Comparison of ENCODE assay signal across 29 cellular contexts in the genomic region with DNA sequence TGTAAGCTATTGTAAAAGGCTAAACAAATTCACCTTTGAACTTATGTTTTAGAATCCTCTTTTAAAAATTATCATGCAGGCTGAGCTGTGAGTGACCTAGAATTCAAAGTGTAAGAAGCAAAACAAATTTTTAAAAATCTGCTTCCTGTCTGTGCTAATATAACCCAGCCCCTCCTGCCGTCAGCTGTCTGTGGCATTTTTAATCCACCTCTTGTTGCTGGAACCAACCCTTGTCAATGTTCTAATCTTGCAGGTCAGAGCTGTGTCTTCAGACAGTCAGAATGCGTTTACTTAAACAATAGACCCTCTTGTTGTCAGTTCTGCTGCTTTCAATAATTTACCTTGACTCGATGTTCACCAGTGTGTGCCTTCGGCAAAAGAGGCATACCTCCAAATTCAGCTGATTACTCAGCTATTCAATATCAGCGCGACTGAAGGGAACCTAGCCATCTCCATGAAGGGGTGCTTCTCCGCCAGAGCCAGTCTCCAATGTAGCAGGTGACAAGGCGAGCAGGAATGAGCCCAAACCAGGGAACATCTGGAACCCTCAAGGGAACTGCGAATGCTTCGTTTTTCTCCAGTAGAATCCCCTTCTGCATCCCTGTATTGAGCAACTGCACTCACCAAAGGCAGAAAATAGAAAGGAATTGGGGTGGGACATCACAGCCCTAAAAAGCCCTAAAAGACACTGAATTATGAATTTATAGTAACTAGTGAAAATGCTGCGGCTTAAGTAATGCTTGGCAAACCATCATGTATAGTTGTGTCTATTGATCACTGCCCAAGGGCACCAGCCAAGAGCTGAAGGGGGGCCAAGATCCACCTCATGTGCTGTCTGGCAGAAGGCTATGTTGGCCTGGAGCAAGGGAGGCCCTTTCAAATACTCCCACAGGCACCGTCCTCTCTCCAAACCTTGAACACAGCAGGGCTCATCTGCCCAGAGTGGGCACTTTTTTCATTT.
DNase-seq lines count a peak whose midpoint lies in the region; ATAC-seq and TF ChIP-seq lines count a peak whose summit lies in the region.
"Had no signal": no experiment of that assay in that cellular context is flagged by ENCODE, and none has a peak within 500 bp of the region (broad histone marks: within the 10 kb centered on the region; RNA-seq: fewer than 3 reads in every experiment).

No MANE protein-coding gene starts in this region.

- H3K4me1 Mint-ChIP-seq in Calu3 (ENCODE audit: low read depth, unreplicated experiment) = peaks cover 20% of the 10 kb centered on the region
- H3K4me1 Mint-ChIP-seq: activated naive CD8-positive, alpha-beta T cell treated with anti-CD3 and anti-CD28 coated beads for 36 hours; B cell; CD8-positive, alpha-beta memory T cell; central memory CD8-positive, alpha-beta T cell; immature natural killer cell had no signal

- no peak for TF ChIP-seq EP300 in upper lobe of left lung (IDR thresholded peaks at IDR 0.05)

- H3K36me3 Mint-ChIP-seq in Calu3 (ENCODE audit: insufficient read depth, unreplicated experiment) = no peaks in the 10 kb centered on the region
- H3K36me3 Mint-ChIP-seq: activated naive CD8-positive, alpha-beta T cell treated with anti-CD3 and anti-CD28 coated beads for 36 hours; CD8-positive, alpha-beta memory T cell; immature natural killer cell; natural killer cell treated with Interleukin-12 subunit alpha and Interleukin-12 subunit beta and Interleukin-15 and Interleukin-18, amount 100 ng/mL, for 72 hours had no signal

- no peaks in the 10 kb centered on the region for H3K27me3 ChIP-seq in SJCRH30
- H3K27me3 ChIP-seq in mesenchymal stem cell (ENCODE audit: control insufficient read depth in 1 of 2, insufficient read depth in 1 of 2, low read length in 2 of 2) = peaks cover 0 to 33% of the 10 kb centered on the region in 2 experiments
- no peaks in the 10 kb centered on the region for H3K27me3 ChIP-seq in brain microvascular endothelial cell (replicated peaks)
- H3K27me3 ChIP-seq in lower lobe of right lung (ENCODE audit: low read depth) = no peaks in the 10 kb centered on the region
- H3K27me3 ChIP-seq in upper lobe of left lung = no peaks in the 10 kb centered on the region
- H3K27me3 ChIP-seq: ascending aorta, ovary had no signal

- intact Hi-C loops in Calu3 (cut with micrococcal nuclease; ENCODE audit: unreplicated experiment) (loop anchor here (5.0 kb wide), 1 partner anchor 66 kb away; no protein-coding TSS in a partner anchor), lower lobe of right lung (cut with DNase I) (no loop called here)

- peak overlapping the region; percentile 90 for H2BK15ac ChIP-seq in mesenchymal stem cell (ENCODE audit: low read depth, poor library complexity, severe bottlenecking)

- no peak overlapping the region for H3K4me2 ChIP-seq in mesenchymal stem cell (ENCODE audit: low read length, poor library complexity, severe bottlenecking)

- TF ChIP-seq CTCF in Calu3 (IDR thresholded peaks at IDR 0.05; ENCODE audit: unreplicated experiment) (no peak), brain microvascular endothelial cell (IDR thresholded peaks at IDR 0.05; ENCODE audit: low read depth, low read length, missing control alignments) (no peak), lower lobe of right lung (IDR thresholded peaks at IDR 0.05) (no peak), upper lobe of left lung (IDR thresholded peaks at IDR 0.05) (no peak)

- H3K27ac Mint-ChIP-seq in Calu3 (ENCODE audit: unreplicated experiment) = no peak overlapping the region
- H3K27ac Mint-ChIP-seq: activated CD8-positive, alpha-beta T cell treated with anti-CD3 and anti-CD28 coated beads, Interleukin-2, amount 10 ng/mL, durations not matched to agents 7 days and 5 days; activated naive CD8-positive, alpha-beta T cell treated with anti-CD3 and anti-CD28 coated beads for 36 hours; B cell; CD8-positive, alpha-beta memory T cell; immature natural killer cell; natural killer cell treated with Interleukin-12 subunit alpha and Interleukin-12 subunit beta and Interleukin-15 and Interleukin-18, amount 100 ng/mL, for 72 hours; stimulated activated naive CD8-positive, alpha-beta T cell treated with anti-CD3 and anti-CD28 coated beads, Interleukin-15, Interleukin-2, amounts not matched to agents 100 ng/mL and 50 ng/mL, for 24 hours had no signal

- H3K4me3 Mint-ChIP-seq in Calu3 (ENCODE audit: low read depth, unreplicated experiment) = peak overlapping the region; percentile 41
- H3K4me3 Mint-ChIP-seq: activated CD8-positive, alpha-beta T cell treated with anti-CD3 and anti-CD28 coated beads, Interleukin-2, amount 10 ng/mL, durations not matched to agents 7 days and 5 days; activated naive CD8-positive, alpha-beta T cell treated with anti-CD3 and anti-CD28 coated beads for 36 hours; B cell; CD8-positive, alpha-beta memory T cell; central memory CD8-positive, alpha-beta T cell; immature natural killer cell; natural killer cell treated with Interleukin-12 subunit alpha and Interleukin-12 subunit beta and Interleukin-15 and Interleukin-18, amount 100 ng/mL, for 72 hours; stimulated activated naive CD8-positive, alpha-beta T cell treated with anti-CD3 and anti-CD28 coated beads, Interleukin-15, Interleukin-2, amounts not matched to agents 100 ng/mL and 50 ng/mL, for 24 hours had no signal

- peaks cover 6% of the 10 kb centered on the region for H3K27me3 Mint-ChIP-seq in Calu3 (ENCODE audit: unreplicated experiment)

- in situ Hi-C loops in brain microvascular endothelial cell (cut with HindIII; ENCODE audit: low pct_ligation_motif_present, low sequenced_read_pairs) = no loop called here

- H3K4me3 ChIP-seq in SJCRH30 = peak overlapping the region; percentile 26
- H3K4me3 ChIP-seq in mesenchymal stem cell (ENCODE audit: insufficient read depth in 1 of 2, low read depth in 1 of 2, low read length in 2 of 2) = no peak overlapping the region
- H3K4me3 ChIP-seq in brain microvascular endothelial cell (ENCODE audit: low read depth, low read length) = no peak overlapping the region
- no peak overlapping the region for H3K4me3 ChIP-seq in lower lobe of right lung
- no peak overlapping the region for H3K4me3 ChIP-seq in upper lobe of left lung
- H3K4me3 ChIP-seq: left ventricle myocardium inferior, ovary had no signal

- H4K91ac ChIP-seq in mesenchymal stem cell (ENCODE audit: low read length) = peak overlapping the region; percentile 34

- 90% methylated on average over 12 of the region's 12 CpGs for WGBS in mesenchymal stem cell
- 80 to 87% methylated on average over 12 of the region's 12 CpGs for WGBS in upper lobe of left lung, 2 donors

- DNase-seq in Calu3 (peak; percentile 13), SJCRH30 (peak; percentile 57 to 72), mesenchymal stem cell (no peak), retina (peak; percentile 19), brain microvascular endothelial cell (no peak), lower lobe of right lung (no peak), upper lobe of left lung (no peak)
- no peak for DNase-seq in stimulated activated CD4-positive, alpha-beta T cell treated with anti-CD3 and anti-CD28 coated beads, Interleukin-1b, Interleukin-23, amount 100 ng/mL, for 48 hours
- DNase-seq: activated CD4-positive, alpha-beta T cell treated with anti-CD3 and anti-CD28 coated beads for 1 hour; activated CD8-positive, alpha-beta T cell treated with anti-CD3 and anti-CD28 coated beads, Interleukin-2, amount 10 ng/mL, durations not matched to agents 7 days and 5 days; activated naive CD8-positive, alpha-beta T cell treated with anti-CD3 and anti-CD28 coated beads for 36 hours; CD8-positive, alpha-beta memory T cell; DMS153; H7; hypothalamus; immature natural killer cell; left ventricle myocardium inferior; NCI-H1417; NCI-H2107; OCI-M1; ovary; right cardiac atrium; T-helper 2 cell had no signal

- no peak overlapping the region for H4K8ac ChIP-seq in mesenchymal stem cell (ENCODE audit: low read length)

- peak overlapping the region; percentile 50 for H3K27ac ChIP-seq in SJCRH30
- H3K27ac ChIP-seq in mesenchymal stem cell (ENCODE audit: low read length, poor library complexity, severe bottlenecking) = no peak overlapping the region
- H3K27ac ChIP-seq in brain microvascular endothelial cell = no peak overlapping the region
- no peak overlapping the region for H3K27ac ChIP-seq in lower lobe of right lung
- H3K27ac ChIP-seq in upper lobe of left lung = no peak overlapping the region
- H3K27ac ChIP-seq: ascending aorta, left ventricle myocardium inferior, ovary had no signal

- H2BK5ac ChIP-seq in mesenchymal stem cell (ENCODE audit: low read depth, low read length, poor library complexity, severe bottlenecking) = no peak overlapping the region

- no peak overlapping the region for H3K18ac ChIP-seq in mesenchymal stem cell (ENCODE audit: low read depth in 1 of 2, low read length in 2 of 2)

- H2BK12ac ChIP-seq in mesenchymal stem cell (ENCODE audit: low read length in 2 of 2) = peak overlapping the region; percentile 18 to 66

- H3K36me3 ChIP-seq in SJCRH30 (no peaks in the 10 kb centered on the region), mesenchymal stem cell (ENCODE audit: control insufficient read depth in 1 of 2, insufficient read depth in 2 of 2, low read depth in 1 of 2, low read length in 2 of 2) (no peaks in the 10 kb centered on the region), brain microvascular endothelial cell (replicated peaks) (no peaks in the 10 kb centered on the region), lower lobe of right lung (no peaks in the 10 kb centered on the region), upper lobe of left lung (no peaks in the 10 kb centered on the region)
- H3K36me3 ChIP-seq: ascending aorta, left ventricle myocardium inferior, ovary had no signal

- no peak for TF ChIP-seq POLR2A in upper lobe of left lung (IDR thresholded peaks at IDR 0.05)

- CTCF ChIA-PET in Calu3 (lab: Charles Lee) = interaction anchor here (0.6 kb wide), 1 partner anchor 72 kb away, joined by 4 read pairs; no protein-coding TSS in a partner anchor

- H3K79me1 ChIP-seq in mesenchymal stem cell (replicated peaks; ENCODE audit: low read length, poor library complexity, severe bottlenecking) = no peaks in the 10 kb centered on the region

- no peak overlapping the region for H2AFZ ChIP-seq in mesenchymal stem cell (ENCODE audit: low read depth, low read length)

- H2BK120ac ChIP-seq in mesenchymal stem cell (ENCODE audit: low read depth, low read length) = no peak overlapping the region

- H3K9me3 Mint-ChIP-seq in Calu3 (ENCODE audit: low read depth, unreplicated experiment) = no peaks in the 10 kb centered on the region
- H3K9me3 Mint-ChIP-seq: central memory CD8-positive, alpha-beta T cell; natural killer cell treated with Interleukin-12 subunit alpha and Interleukin-12 subunit beta and Interleukin-15 and Interleukin-18, amount 100 ng/mL, for 72 hours had no signal

- ATAC-seq in lower lobe of right lung (no peak), upper lobe of left lung (ENCODE audit: low FRiP score in 2 of 2) (no peak)
- ATAC-seq: activated CD8-positive, alpha-beta T cell treated with anti-CD3 and anti-CD28 coated beads, Interleukin-2, amount 10 ng/mL, durations not matched to agents 7 days and 5 days; natural killer cell treated with Interleukin-12 subunit alpha and Interleukin-12 subunit beta and Interleukin-15 and Interleukin-18, amount 100 ng/mL, for 72 hours; right cardiac atrium; SK-N-SH treated with all-trans-retinoic acid at 6 μM for 48 hours had no signal

- H3K4me1 ChIP-seq in SJCRH30 = peaks cover 34% of the 10 kb centered on the region
- H3K4me1 ChIP-seq in mesenchymal stem cell (ENCODE audit: control insufficient read depth, insufficient read depth, low read depth, low read length) = no peaks in the 10 kb centered on the region
- no peaks in the 10 kb centered on the region for H3K4me1 ChIP-seq in lower lobe of right lung
- H3K4me1 ChIP-seq in upper lobe of left lung = peaks cover 0 to 2% (median 0%) of the 10 kb centered on the region in 4 donors
- H3K4me1 ChIP-seq: ascending aorta, left ventricle myocardium inferior had no signal

- no peak overlapping the region for H3K14ac ChIP-seq in mesenchymal stem cell (ENCODE audit: low read length in 2 of 2)

- H3K9ac ChIP-seq in mesenchymal stem cell (ENCODE audit: low read length) = no peak overlapping the region

- peaks cover 4% of the 10 kb centered on the region; the same call in 1 of the 2 replicates for H3K9me3 ChIP-seq in SJCRH30 (replicated peaks)
- peaks cover 6% of the 10 kb centered on the region for H3K9me3 ChIP-seq in mesenchymal stem cell (ENCODE audit: control insufficient read depth, low read length)
- H3K9me3 ChIP-seq in lower lobe of right lung = no peaks in the 10 kb centered on the region
- no peaks in the 10 kb centered on the region for H3K9me3 ChIP-seq in upper lobe of left lung
- H3K9me3 ChIP-seq: ovary had no signal

- H2AK5ac ChIP-seq in mesenchymal stem cell (ENCODE audit: low read length, severe bottlenecking) = no peak overlapping the region

- no TSS peak for BruUV-seq in Calu3 (replicated peaks; lab: Mats Ljungman, UMichigan)

- H3K23ac ChIP-seq in mesenchymal stem cell (ENCODE audit: low read length in 2 of 2) = no peak overlapping the region

- H3K4ac ChIP-seq in mesenchymal stem cell (ENCODE audit: low read depth in 1 of 2, low read length in 2 of 2) = peak overlapping the region in 1 of 2 experiments; percentile 70

Comparison
In these comparisons a context has a peak if more than half of its experiments do, and no peak if none do; other contexts are left out.
1. DNase-seq: peak in Calu3 (single experiment), SJCRH30 (2 of 2) and retina (single experiment); none in mesenchymal stem cell (single experiment), brain microvascular endothelial cell (single experiment), lower lobe of right lung (single experiment), upper lobe of left lung (0 of 2) and stimulated activated CD4-positive, alpha-beta T cell treated with anti-CD3 and anti-CD28 coated beads, Interleukin-1b, Interleukin-23, amount 100 ng/mL, for 48 hours (single experiment).